Comparison of ENCODE assay signal across 1 cellular context in the genomic region with DNA sequence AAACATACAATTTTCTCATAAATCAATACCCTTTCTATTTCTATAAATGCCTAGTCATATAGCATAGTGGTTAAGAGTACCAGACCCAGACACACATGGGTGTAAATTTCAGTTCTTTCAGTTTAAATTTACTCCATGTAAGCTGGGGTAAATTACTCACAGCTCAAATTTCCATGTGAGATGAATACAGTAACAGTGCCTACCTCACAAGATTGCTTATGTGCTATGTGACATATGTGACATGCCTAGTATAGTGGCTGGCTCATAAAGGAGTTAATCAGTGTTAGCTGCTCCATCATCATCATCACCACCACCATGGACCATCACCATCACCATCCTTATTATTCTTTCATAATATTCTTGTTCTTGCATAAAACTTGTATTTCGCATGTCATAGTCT.
TF ChIP-seq lines count a peak whose summit lies in the region.

No MANE protein-coding gene starts in this region.

TF ChIP-seq in HepG2, 621 proteins besides CTCF, POLR2A, EP300 and RAD21:
- TF ChIP-seq ZNF850 (CRISPR knock-in tag; conservative IDR thresholded peaks at IDR 0.05) = no peak
- peak; percentile 52 for TF ChIP-seq CREB1 (IDR thresholded peaks at IDR 0.05)
- no peak for TF ChIP-seq CREB1 (CRISPR knock-in tag; IDR thresholded peaks at IDR 0.05)
TF ChIP-seq in HepG2: peak in this region for 1.
